Comparison of ENCODE assay signal across 1 cellular context in genomic region chr20:31522756-31523155, GRCh38.
TF ChIP-seq lines count a peak whose summit lies in the region.

No MANE protein-coding gene starts in this region.

TF ChIP-seq in K562, 482 proteins besides CTCF, POLR2A, EP300 and RAD21:
- TF ChIP-seq BMI1 (IDR thresholded peaks at IDR 0.05; ENCODE audit: low read length) (no peak), PHB (CRISPR knock-in tag; IDR thresholded peaks at IDR 0.05) (no peak), ATF3 (IDR thresholded peaks at IDR 0.05) (peak; percentile 45), ATF3 (CRISPR knock-in tag; conservative IDR thresholded peaks at IDR 0.05) (no peak), CEBPG (CRISPR knock-in tag; IDR thresholded peaks at IDR 0.05) (no peak), CEBPG (tag; conservative IDR thresholded peaks at IDR 0.05 in 1 of 2, IDR thresholded peaks at IDR 0.05 in 1 of 2) (peak; percentile 17 to 27; a peak in 1 of 4 replicates), SRSF3 (IDR thresholded peaks at IDR 0.05; ENCODE audit: insufficient read depth, low read length) (no peak)
